ENCODE assay signal across 10 cellular contexts in genomic region chr11:119699227-119699626, GRCh38. TPM values are rescaled to one million over a fixed set of nuclear protein-coding genes. Genes with fewer than 3 reads are reported as not detected.
DNase-seq lines count a peak whose midpoint lies in the region; ATAC-seq and TF ChIP-seq lines count a peak whose summit lies in the region.
"Had no signal": no experiment of that assay in that cellular context is flagged by ENCODE, and none has a peak within 500 bp of the region (broad histone marks: within the 10 kb centered on the region; RNA-seq: fewer than 3 reads in every experiment).

No MANE protein-coding gene starts in this region.

- no peaks in the 10 kb centered on the region for H3K9me3 Mint-ChIP-seq in stimulated activated naive CD8-positive, alpha-beta T cell treated with anti-CD3 and anti-CD28 coated beads, Interleukin-15, amount 100 ng/mL, for 72 hours
- no peaks in the 10 kb centered on the region for H3K9me3 Mint-ChIP-seq in endothelial cell (ENCODE audit: unreplicated experiment)
- H3K9me3 Mint-ChIP-seq: activated CD4-positive, alpha-beta T cell treated with anti-CD3 and anti-CD28 coated beads, Interleukin-2, amount 10 ng/mL, durations not matched to agents 24 days and 14 days had no signal

- no peaks in the 10 kb centered on the region for H3K36me3 ChIP-seq in left ventricle myocardium inferior

- no peak overlapping the region for H3K27ac Mint-ChIP-seq in stimulated activated naive CD8-positive, alpha-beta T cell treated with anti-CD3 and anti-CD28 coated beads, Interleukin-15, amount 100 ng/mL, for 72 hours
- H3K27ac Mint-ChIP-seq in endothelial cell (ENCODE audit: unreplicated experiment), result no peak overlapping the region
- H3K27ac Mint-ChIP-seq: activated CD4-positive, alpha-beta T cell treated with anti-CD3 and anti-CD28 coated beads, Interleukin-2, amount 10 ng/mL, durations not matched to agents 24 days and 14 days had no signal

- no peak overlapping the region for H3K4me3 Mint-ChIP-seq in stimulated activated naive CD8-positive, alpha-beta T cell treated with anti-CD3 and anti-CD28 coated beads, Interleukin-15, amount 100 ng/mL, for 72 hours
- H3K4me3 Mint-ChIP-seq in endothelial cell (ENCODE audit: unreplicated experiment), result no peak overlapping the region
- H3K4me3 Mint-ChIP-seq: activated CD4-positive, alpha-beta T cell treated with anti-CD3 and anti-CD28 coated beads, Interleukin-2, amount 10 ng/mL, durations not matched to agents 24 days and 14 days had no signal

- no peaks in the 10 kb centered on the region for H3K27me3 Mint-ChIP-seq in stimulated activated naive CD8-positive, alpha-beta T cell treated with anti-CD3 and anti-CD28 coated beads, Interleukin-15, amount 100 ng/mL, for 72 hours
- H3K27me3 Mint-ChIP-seq in endothelial cell (ENCODE audit: unreplicated experiment), result peaks cover 2% of the 10 kb centered on the region
- H3K27me3 Mint-ChIP-seq: activated CD4-positive, alpha-beta T cell treated with anti-CD3 and anti-CD28 coated beads, Interleukin-2, amount 10 ng/mL, durations not matched to agents 24 days and 14 days had no signal

- intact Hi-C loops in left ventricle myocardium inferior (cut with micrococcal nuclease) (no loop called here), posterior vena cava (cut with DNase I) (no loop called here)

- no peak for TF ChIP-seq CTCF in left ventricle myocardium inferior (IDR thresholded peaks at IDR 0.05; ENCODE audit: borderline replicate concordance)
- no peak for TF ChIP-seq CTCF in endothelial cell (IDR thresholded peaks at IDR 0.05; ENCODE audit: unreplicated experiment)

- H3K4me3 ChIP-seq in left ventricle myocardium inferior, result no peak overlapping the region

- H3K4me1 ChIP-seq in left ventricle myocardium inferior, result peaks cover 69% of the 10 kb centered on the region

- H3K4me1 Mint-ChIP-seq in stimulated activated naive CD8-positive, alpha-beta T cell treated with anti-CD3 and anti-CD28 coated beads, Interleukin-15, amount 100 ng/mL, for 72 hours, result peaks cover 17% of the 10 kb centered on the region
- no peaks in the 10 kb centered on the region for H3K4me1 Mint-ChIP-seq in endothelial cell (ENCODE audit: unreplicated experiment)
- H3K4me1 Mint-ChIP-seq: activated CD4-positive, alpha-beta T cell treated with anti-CD3 and anti-CD28 coated beads, Interleukin-2, amount 10 ng/mL, durations not matched to agents 24 days and 14 days had no signal

- no peaks in the 10 kb centered on the region for H3K9me3 ChIP-seq in left ventricle myocardium inferior (replicated peaks)

- no peaks in the 10 kb centered on the region for H3K27me3 ChIP-seq in left ventricle myocardium inferior (ENCODE audit: low read depth)

- no peak for DNase-seq in stimulated activated naive CD8-positive, alpha-beta T cell treated with anti-CD3 and anti-CD28 coated beads, Interleukin-15, amount 100 ng/mL, for 72 hours
- DNase-seq in stimulated activated naive CD8-positive, alpha-beta T cell treated with anti-CD3 and anti-CD28 coated beads, Interleukin-15, Interleukin-2, amounts not matched to agents 100 U/mL and 50 U/mL, for 24 hours, result no peak
- peak; percentile 81 for DNase-seq in left ventricle myocardium inferior
- peak; percentile 91 for DNase-seq in posterior vena cava (ENCODE audit: low spot score)
- DNase-seq in endothelial cell (ENCODE audit: low spot score), result no peak
- no peak for DNase-seq in NCI-H1048 (lab: John Stamatoyannopoulos, UW)
- no peak for DNase-seq in SW 1271 (lab: John Stamatoyannopoulos, UW)
- DNase-seq: activated CD4-positive, alpha-beta T cell treated with anti-CD3 and anti-CD28 coated beads, Interleukin-2, amount 10 ng/mL, durations not matched to agents 24 days and 14 days; Calu3 had no signal

- H3K36me3 Mint-ChIP-seq in endothelial cell (ENCODE audit: low read depth, unreplicated experiment), result no peaks in the 10 kb centered on the region

- ATAC-seq in stimulated activated naive CD8-positive, alpha-beta T cell treated with anti-CD3 and anti-CD28 coated beads, Interleukin-15, amount 100 ng/mL, for 72 hours, result peak; percentile 8
- no peak for ATAC-seq in stimulated activated naive CD8-positive, alpha-beta T cell treated with anti-CD3 and anti-CD28 coated beads, Interleukin-15, Interleukin-2, amounts not matched to agents 100 U/mL and 50 U/mL, for 24 hours
- no peak for ATAC-seq in HG02588 (IDR thresholded peaks at IDR 0.05; ENCODE audit: unreplicated experiment)

- H3K27ac ChIP-seq in left ventricle myocardium inferior (replicated peaks), result peak overlapping the region; percentile 61

RNA-seq across cellular contexts. Expression of gene NECTIN1, which starts 29.8 kb away (rescaled TPM):
- total RNA-seq in left ventricle myocardium inferior (22.9 TPM), posterior vena cava (10 to 100 TPM; 10.6 to 11.4 TPM), endothelial cell (ENCODE audit: unreplicated experiment) (17.9 TPM)

Comparison
In these comparisons a context has a peak if more than half of its experiments do, and no peak if none do; other contexts are left out.
1. DNase-seq: peak in left ventricle myocardium inferior (single experiment) and posterior vena cava (single experiment); none in stimulated activated naive CD8-positive, alpha-beta T cell treated with anti-CD3 and anti-CD28 coated beads, Interleukin-15, amount 100 ng/mL, for 72 hours (0 of 2), stimulated activated naive CD8-positive, alpha-beta T cell treated with anti-CD3 and anti-CD28 coated beads, Interleukin-15, Interleukin-2, amounts not matched to agents 100 U/mL and 50 U/mL, for 24 hours (single experiment), endothelial cell (single experiment), NCI-H1048 (single experiment) and SW 1271 (0 of 2).